ENCODE assay signal across 8 cellular contexts in genomic region chr12:49342914-49343731, GRCh38.
DNase-seq lines count a peak whose midpoint lies in the region; ATAC-seq, FAIRE-seq and TF ChIP-seq lines count a peak whose summit lies in the region.

No MANE protein-coding gene starts in this region.

- H3K27ac ChIP-seq in OCI-LY3 (ENCODE audit: low read length) (no peak overlapping the region), coronary artery (no peak overlapping the region)

- H3K4me3 ChIP-seq in OCI-LY3 (ENCODE audit: low read length), result peak overlapping the region; percentile 67
- peak overlapping the region; percentile 64 for H3K4me3 ChIP-seq in coronary artery
- peak overlapping the region; percentile 49 for H3K4me3 ChIP-seq in neuron (ENCODE audit: low read length)

- no peaks in the 10 kb centered on the region for H3K36me3 ChIP-seq in OCI-LY3 (replicated peaks; ENCODE audit: low read depth, low read length)
- H3K36me3 ChIP-seq in neuron (ENCODE audit: insufficient read depth, low read length), result no peaks in the 10 kb centered on the region

- peak; percentile 21 for FAIRE-seq in G401.6 (lab: Jason Lieb, UNC)

- DNase-seq in coronary artery (ENCODE audit: low spot score) (no peak), NCI-H2029 treated with DMSO at 0.1 percent for 48 hours (lab: John Stamatoyannopoulos, UW) (no peak)

- H4K20me1 ChIP-seq in OCI-LY3 (ENCODE audit: insufficient read depth, low read length), result no peaks in the 10 kb centered on the region

- no peaks in the 10 kb centered on the region for H3K9me3 ChIP-seq in OCI-LY3 (ENCODE audit: insufficient read depth, low read length)
- no peaks in the 10 kb centered on the region for H3K9me3 ChIP-seq in neuron (ENCODE audit: low read length)

- ATAC-seq in HG03354 (IDR thresholded peaks at IDR 0.05; ENCODE audit: poor library complexity, severe bottlenecking, unreplicated experiment), result no peak
- no peak for ATAC-seq in GM19324 (IDR thresholded peaks at IDR 0.05; ENCODE audit: low FRiP score, unreplicated experiment)
- no peak for ATAC-seq in GM21367 (IDR thresholded peaks at IDR 0.05; ENCODE audit: unreplicated experiment)

- no peak overlapping the region for H3K9ac ChIP-seq in OCI-LY3 (ENCODE audit: low read length)

- TF ChIP-seq CTCF in OCI-LY3 (IDR thresholded peaks at IDR 0.05; ENCODE audit: low read depth, low read length), result no peak
- no peak for TF ChIP-seq CTCF in coronary artery (IDR thresholded peaks at IDR 0.05)

- H3K4me1 ChIP-seq in OCI-LY3 (ENCODE audit: low read length), result peaks cover 23% of the 10 kb centered on the region
- peaks cover 87% of the 10 kb centered on the region for H3K4me1 ChIP-seq in neuron (ENCODE audit: insufficient read depth, low read length)

- H3K4me2 ChIP-seq in OCI-LY3 (ENCODE audit: low read length), result peak overlapping the region; percentile 83

- no peaks in the 10 kb centered on the region for H3K79me2 ChIP-seq in OCI-LY3 (ENCODE audit: low read length)

- peak overlapping the region; percentile 57; the same call in 1 of the 2 replicates for H2AFZ ChIP-seq in OCI-LY3 (ENCODE audit: low read depth, low read length)
- no peak overlapping the region for H2AFZ ChIP-seq in neuron (ENCODE audit: low read depth, low read length)

- peaks cover 16% of the 10 kb centered on the region for H3K27me3 ChIP-seq in OCI-LY3 (ENCODE audit: low read depth, low read length)
- peaks cover 50% of the 10 kb centered on the region for H3K27me3 ChIP-seq in neuron (ENCODE audit: insufficient read depth, low read length)
